Comparison of ENCODE assay signal across 17 cellular contexts in genomic region chr3:109874900-109875735, GRCh38.
A peak's percentile ranks its signal among the peaks of the same experiment; 100 is the strongest.
DNase-seq lines count a peak whose midpoint lies in the region; ATAC-seq and TF ChIP-seq lines count a peak whose summit lies in the region.
"Had no signal": no experiment of that assay in that cellular context is flagged by ENCODE, and none has a peak within 500 bp of the region (broad histone marks: within the 10 kb centered on the region; RNA-seq: fewer than 3 reads in every experiment).

No MANE protein-coding gene starts in this region.

- peak overlapping the region; percentile 55 for H3K4me3 ChIP-seq in KMS-11 (IDR thresholded peaks at IDR 0.05; ENCODE audit: insufficient read depth, low read depth, low read length)
- H3K4me3 ChIP-seq in mammary epithelial cell (replicated peaks in 1 of 3; ENCODE audit: insufficient read depth in 1 of 3, low read depth in 2 of 3, low read length in 3 of 3): no peak overlapping the region
- no peak overlapping the region for H3K4me3 ChIP-seq in prostate gland
- no peak overlapping the region for H3K4me3 ChIP-seq in heart right ventricle
- H3K4me3 ChIP-seq: mucosa of descending colon, right lobe of liver had no signal

- CTCF ChIA-PET in mammary epithelial cell (lab: Charles Lee; ENCODE audit: low non-redundant PET): no interaction called here

- TF ChIP-seq POLR2A in prostate gland (IDR thresholded peaks at IDR 0.05): no peak

- H2AFZ ChIP-seq in KMS-11 (ENCODE audit: low read depth) (peak overlapping the region; percentile 60), mammary epithelial cell (ENCODE audit: low read depth, low read length) (peak overlapping the region; percentile 47)

- no peak for TF ChIP-seq CTCF in KMS-11 (conservative IDR thresholded peaks at IDR 0.05; ENCODE audit: low read depth, low read length)
- TF ChIP-seq CTCF in mammary epithelial cell (conservative IDR thresholded peaks at IDR 0.05 in 1 of 2, IDR thresholded peaks at IDR 0.05 in 1 of 2; ENCODE audit: extremely low read depth in 1 of 2, insufficient read depth in 1 of 2, low read depth in 1 of 2, low read length in 2 of 2): no peak
- TF ChIP-seq CTCF in prostate gland (IDR thresholded peaks at IDR 0.05): no peak
- TF ChIP-seq CTCF in heart right ventricle (IDR thresholded peaks at IDR 0.05): no peak

- 69% methylated on average over 1 of the region's 2 CpGs for WGBS in mammary epithelial cell (ENCODE audit: low coverage, missing lambda C conversion rate)
- WGBS in prostate gland: 50% methylated on average over 2 of the region's 2 CpGs
- 60 to 62% methylated on average over 2 of the region's 2 CpGs for WGBS in heart right ventricle, 2 donors

- peaks cover 12% of the 10 kb centered on the region for H3K9me3 ChIP-seq in mammary epithelial cell (replicated peaks; ENCODE audit: insufficient read depth, low read length)
- no peaks in the 10 kb centered on the region for H3K9me3 ChIP-seq in prostate gland
- peaks cover 0 to 13% (median 4%) of the 10 kb centered on the region in 11 donors for H3K9me3 ChIP-seq in heart right ventricle
- H3K9me3 ChIP-seq: mucosa of descending colon, right lobe of liver had no signal

- no peak for ATAC-seq in heart right ventricle
- ATAC-seq: mucosa of descending colon, right lobe of liver had no signal

- H3K4me2 ChIP-seq in KMS-11: peak overlapping the region; percentile 55
- no peak overlapping the region for H3K4me2 ChIP-seq in mammary epithelial cell (ENCODE audit: insufficient read depth, low read depth, low read length)

- H4K20me1 ChIP-seq in KMS-11 (ENCODE audit: insufficient read depth): no peaks in the 10 kb centered on the region
- no peaks in the 10 kb centered on the region for H4K20me1 ChIP-seq in mammary epithelial cell (ENCODE audit: insufficient read depth, low read length)

- H3K27ac ChIP-seq in KMS-11 (peak overlapping the region; percentile 58), mammary epithelial cell (ENCODE audit: insufficient read depth, low read depth, low read length) (no peak overlapping the region), prostate gland (no peak overlapping the region), heart right ventricle (no peak overlapping the region)
- H3K27ac ChIP-seq: right lobe of liver, WERI-Rb-1 had no signal

- peaks cover 42% of the 10 kb centered on the region for H3K4me1 ChIP-seq in KMS-11 (ENCODE audit: low read depth, poor library complexity, severe bottlenecking)
- H3K4me1 ChIP-seq in mammary epithelial cell (ENCODE audit: insufficient read depth, low read length): no peaks in the 10 kb centered on the region
- H3K4me1 ChIP-seq in prostate gland (replicated peaks): no peaks in the 10 kb centered on the region
- H3K4me1 ChIP-seq in heart right ventricle: no peaks in the 10 kb centered on the region
- H3K4me1 ChIP-seq: right lobe of liver had no signal

- H3K9ac ChIP-seq in KMS-11: peak overlapping the region; percentile 9; the same call in 1 of the 2 replicates
- no peak overlapping the region for H3K9ac ChIP-seq in mammary epithelial cell (ENCODE audit: insufficient read depth, low read length)

- intact Hi-C loops in mammary epithelial cell (cut with micrococcal nuclease) (no loop called here), prostate gland (cut with DNase I) (no loop called here), heart right ventricle (cut with DNase I) (no loop called here)

- no TSS peak for BruUV-seq in mammary epithelial cell (replicated peaks; lab: Mats Ljungman, UMichigan)

- in situ Hi-C loops in mammary epithelial cell (cut with MboI; ENCODE audit: low sequenced_read_pairs in 2 of 2): no loop called here

- dilution Hi-C loops in mammary epithelial cell (cut with HindIII; ENCODE audit: low sequenced_read_pairs): no loop called here

- H3K36me3 ChIP-seq in KMS-11 (ENCODE audit: insufficient read depth) (no peaks in the 10 kb centered on the region), mammary epithelial cell (ENCODE audit: insufficient read depth, low read length) (no peaks in the 10 kb centered on the region), prostate gland (no peaks in the 10 kb centered on the region), heart right ventricle (no peaks in the 10 kb centered on the region)
- H3K36me3 ChIP-seq: right lobe of liver, WERI-Rb-1 had no signal

- H3K79me2 ChIP-seq in KMS-11 (ENCODE audit: insufficient read depth, low read depth) (no peaks in the 10 kb centered on the region), mammary epithelial cell (ENCODE audit: insufficient read depth, low read length) (no peaks in the 10 kb centered on the region)

- peak; percentile 49 for DNase-seq in EL
- DNase-seq in mammary epithelial cell: peak; percentile 90
- peak; percentile 2 for DNase-seq in left kidney (ENCODE audit: low read depth, low spot score)
- no peak for DNase-seq in prostate gland (ENCODE audit: low spot score)
- DNase-seq in activated naive CD4-positive, alpha-beta T cell (lab: John Stamatoyannopoulos, UW): no peak
- no peak for DNase-seq in heart right ventricle
- DNase-seq: activated CD4-positive, alpha-beta T cell treated with anti-CD3 and anti-CD28 coated beads, Interleukin-2, amount 50 U/mL, for 1 hour; KBM-7; mucosa of descending colon; NCI-H1048; NCI-H187; NCI-H526 treated with DMSO at 0.1 percent for 48 hours; nephron progenitor cell; right lobe of liver; Right ventricle myocardium superior; WERI-Rb-1 had no signal

- H3K27me3 ChIP-seq in KMS-11 (ENCODE audit: insufficient read depth, low read depth) (no peaks in the 10 kb centered on the region), mammary epithelial cell (ENCODE audit: insufficient read depth, low read length) (no peaks in the 10 kb centered on the region), prostate gland (replicated peaks; ENCODE audit: insufficient read depth) (no peaks in the 10 kb centered on the region), heart right ventricle (no peaks in the 10 kb centered on the region)
- H3K27me3 ChIP-seq: right lobe of liver had no signal

Comparison
In these comparisons a context has a peak if more than half of its experiments do, and no peak if none do; other contexts are left out.
1. DNase-seq: peak in EL (single experiment), mammary epithelial cell (single experiment) and left kidney (single experiment); none in prostate gland (single experiment), activated naive CD4-positive, alpha-beta T cell (0 of 4) and heart right ventricle (0 of 2).